In the genomic region with DNA sequence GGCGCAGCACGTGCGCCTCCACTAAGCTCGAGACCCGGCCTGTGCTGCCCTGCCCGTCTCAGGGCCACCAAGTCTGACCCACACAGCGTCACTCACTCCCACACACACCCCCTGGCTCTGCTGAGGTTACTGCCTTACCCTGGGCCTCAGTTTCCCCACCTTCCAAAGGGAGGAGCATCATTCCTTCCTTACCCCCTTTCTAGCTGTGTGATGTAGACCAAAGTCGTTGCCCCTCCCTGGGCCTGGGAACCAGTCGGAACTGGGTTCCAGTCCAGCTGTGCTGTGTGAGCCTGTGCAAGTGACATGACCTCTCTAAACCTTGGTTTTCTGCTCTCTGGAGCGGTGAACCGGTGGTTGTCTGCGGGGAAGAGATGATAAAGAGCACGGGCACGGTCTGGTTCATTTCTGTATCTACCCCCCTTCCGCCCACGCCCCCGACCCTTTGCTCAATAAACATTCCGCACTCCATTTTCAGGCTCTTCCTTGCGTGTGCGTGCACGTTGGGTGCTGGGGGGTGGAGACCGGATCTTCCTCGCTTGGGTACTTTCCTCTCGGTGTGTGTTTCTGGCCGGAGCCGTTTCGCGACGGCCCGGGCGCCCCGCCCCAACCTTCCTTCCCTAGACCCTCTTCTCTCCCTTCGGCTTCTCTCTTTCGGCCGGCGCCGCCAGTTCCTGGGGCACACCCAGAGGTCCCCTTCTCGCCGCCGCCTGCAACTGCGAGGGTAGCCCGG, we compare ENCODE assay signal across 1 cellular context.
TF ChIP-seq lines count a peak whose summit lies in the region.

A gene with protein sequence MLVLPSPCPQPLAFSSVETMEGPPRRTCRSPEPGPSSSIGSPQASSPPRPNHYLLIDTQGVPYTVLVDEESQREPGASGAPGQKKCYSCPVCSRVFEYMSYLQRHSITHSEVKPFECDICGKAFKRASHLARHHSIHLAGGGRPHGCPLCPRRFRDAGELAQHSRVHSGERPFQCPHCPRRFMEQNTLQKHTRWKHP (plus strand): TSS at position 647 of the 730 bp plus-strand sequence. CDS start 923 bp downstream, outside the sequence.

TF ChIP-seq in HepG2, 621 proteins besides CTCF, POLR2A, EP300 and RAD21 (continued from another document and continues in another):
- TF ChIP-seq MLXIP (CRISPR knock-in tag; IDR thresholded peaks at IDR 0.05; ENCODE audit: borderline replicate concordance) (no peak), ZSCAN31 (CRISPR knock-in tag; IDR thresholded peaks at IDR 0.05; ENCODE audit: low read depth) (0 out of 2 replicates have a peak, but pooled peaks have one; percentile 58), ZNF784 (CRISPR knock-in tag; IDR thresholded peaks at IDR 0.05; ENCODE audit: borderline replicate concordance) (no peak), ZNF557 (CRISPR knock-in tag; IDR thresholded peaks at IDR 0.05) (no peak), CEBPB (IDR thresholded peaks at IDR 0.05; ENCODE audit: borderline replicate concordance, low read depth, low read length) (no peak), PRDM10 (CRISPR knock-in tag; IDR thresholded peaks at IDR 0.05; ENCODE audit: low read depth) (peak; percentile 53; the same call in 1 of the 2 replicates), ZSCAN25 (CRISPR knock-in tag; IDR thresholded peaks at IDR 0.05) (0 out of 2 replicates have a peak, but pooled peaks have one; percentile 4), ZNF18 (CRISPR knock-in tag; IDR thresholded peaks at IDR 0.05; ENCODE audit: insufficient replicate concordance) (no peak), ISL2 (CRISPR knock-in tag; IDR thresholded peaks at IDR 0.05) (peak; percentile 62), RELA (CRISPR knock-in tag; IDR thresholded peaks at IDR 0.05) (no peak), SOX6 (IDR thresholded peaks at IDR 0.05) (no peak), SOX6 (CRISPR knock-in tag; IDR thresholded peaks at IDR 0.05) (peak; percentile 56; the same call in 1 of the 2 replicates), ZNF3 (CRISPR knock-in tag; IDR thresholded peaks at IDR 0.05) (no peak), CHCHD3 (CRISPR knock-in tag; IDR thresholded peaks at IDR 0.05) (no peak), SNAPC2 (CRISPR knock-in tag; IDR thresholded peaks at IDR 0.05) (no peak), ZNF720 (CRISPR knock-in tag; IDR thresholded peaks at IDR 0.05) (no peak), GTF3A (CRISPR knock-in tag; conservative IDR thresholded peaks at IDR 0.05) (no peak), KMT2A (CRISPR knock-in tag; IDR thresholded peaks at IDR 0.05) (0 out of 2 replicates have a peak, but pooled peaks have one; percentile 61), REL (CRISPR knock-in tag; conservative IDR thresholded peaks at IDR 0.05) (no peak)
- TF ChIP-seq, protein P1, sequence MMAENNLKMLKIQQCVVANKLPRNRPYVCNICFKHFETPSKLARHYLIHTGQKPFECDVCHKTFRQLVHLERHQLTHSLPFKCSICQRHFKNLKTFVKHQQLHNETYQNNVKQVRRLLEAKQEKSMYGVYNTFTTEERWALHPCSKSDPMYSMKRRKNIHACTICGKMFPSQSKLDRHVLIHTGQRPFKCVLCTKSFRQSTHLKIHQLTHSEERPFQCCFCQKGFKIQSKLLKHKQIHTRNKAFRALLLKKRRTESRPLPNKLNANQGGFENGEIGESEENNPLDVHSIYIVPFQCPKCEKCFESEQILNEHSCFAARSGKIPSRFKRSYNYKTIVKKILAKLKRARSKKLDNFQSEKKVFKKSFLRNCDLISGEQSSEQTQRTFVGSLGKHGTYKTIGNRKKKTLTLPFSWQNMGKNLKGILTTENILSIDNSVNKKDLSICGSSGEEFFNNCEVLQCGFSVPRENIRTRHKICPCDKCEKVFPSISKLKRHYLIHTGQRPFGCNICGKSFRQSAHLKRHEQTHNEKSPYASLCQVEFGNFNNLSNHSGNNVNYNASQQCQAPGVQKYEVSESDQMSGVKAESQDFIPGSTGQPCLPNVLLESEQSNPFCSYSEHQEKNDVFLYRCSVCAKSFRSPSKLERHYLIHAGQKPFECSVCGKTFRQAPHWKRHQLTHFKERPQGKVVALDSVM (CRISPR knock-in tag; IDR thresholded peaks at IDR 0.05): no peak
- TF ChIP-seq, protein P2, sequence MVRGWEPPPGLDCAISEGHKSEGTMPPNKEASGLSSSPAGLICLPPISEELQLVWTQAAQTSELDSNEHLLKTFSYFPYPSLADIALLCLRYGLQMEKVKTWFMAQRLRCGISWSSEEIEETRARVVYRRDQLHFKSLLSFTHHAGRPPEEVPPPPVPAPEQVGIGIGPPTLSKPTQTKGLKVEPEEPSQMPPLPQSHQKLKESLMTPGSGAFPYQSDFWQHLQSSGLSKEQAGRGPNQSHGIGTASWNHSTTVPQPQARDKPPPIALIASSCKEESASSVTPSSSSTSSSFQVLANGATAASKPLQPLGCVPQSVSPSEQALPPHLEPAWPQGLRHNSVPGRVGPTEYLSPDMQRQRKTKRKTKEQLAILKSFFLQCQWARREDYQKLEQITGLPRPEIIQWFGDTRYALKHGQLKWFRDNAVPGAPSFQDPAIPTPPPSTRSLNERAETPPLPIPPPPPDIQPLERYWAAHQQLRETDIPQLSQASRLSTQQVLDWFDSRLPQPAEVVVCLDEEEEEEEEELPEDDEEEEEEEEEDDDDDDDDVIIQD (CRISPR knock-in tag; IDR thresholded peaks at IDR 0.05; ENCODE audit: low read depth): no peak; the same call in 1 of the 2 replicates
- TF ChIP-seq, protein P3, sequence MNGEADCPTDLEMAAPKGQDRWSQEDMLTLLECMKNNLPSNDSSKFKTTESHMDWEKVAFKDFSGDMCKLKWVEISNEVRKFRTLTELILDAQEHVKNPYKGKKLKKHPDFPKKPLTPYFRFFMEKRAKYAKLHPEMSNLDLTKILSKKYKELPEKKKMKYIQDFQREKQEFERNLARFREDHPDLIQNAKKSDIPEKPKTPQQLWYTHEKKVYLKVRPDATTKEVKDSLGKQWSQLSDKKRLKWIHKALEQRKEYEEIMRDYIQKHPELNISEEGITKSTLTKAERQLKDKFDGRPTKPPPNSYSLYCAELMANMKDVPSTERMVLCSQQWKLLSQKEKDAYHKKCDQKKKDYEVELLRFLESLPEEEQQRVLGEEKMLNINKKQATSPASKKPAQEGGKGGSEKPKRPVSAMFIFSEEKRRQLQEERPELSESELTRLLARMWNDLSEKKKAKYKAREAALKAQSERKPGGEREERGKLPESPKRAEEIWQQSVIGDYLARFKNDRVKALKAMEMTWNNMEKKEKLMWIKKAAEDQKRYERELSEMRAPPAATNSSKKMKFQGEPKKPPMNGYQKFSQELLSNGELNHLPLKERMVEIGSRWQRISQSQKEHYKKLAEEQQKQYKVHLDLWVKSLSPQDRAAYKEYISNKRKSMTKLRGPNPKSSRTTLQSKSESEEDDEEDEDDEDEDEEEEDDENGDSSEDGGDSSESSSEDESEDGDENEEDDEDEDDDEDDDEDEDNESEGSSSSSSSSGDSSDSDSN (CRISPR knock-in tag; IDR thresholded peaks at IDR 0.05): peak; percentile 77
- TF ChIP-seq, protein P4, sequence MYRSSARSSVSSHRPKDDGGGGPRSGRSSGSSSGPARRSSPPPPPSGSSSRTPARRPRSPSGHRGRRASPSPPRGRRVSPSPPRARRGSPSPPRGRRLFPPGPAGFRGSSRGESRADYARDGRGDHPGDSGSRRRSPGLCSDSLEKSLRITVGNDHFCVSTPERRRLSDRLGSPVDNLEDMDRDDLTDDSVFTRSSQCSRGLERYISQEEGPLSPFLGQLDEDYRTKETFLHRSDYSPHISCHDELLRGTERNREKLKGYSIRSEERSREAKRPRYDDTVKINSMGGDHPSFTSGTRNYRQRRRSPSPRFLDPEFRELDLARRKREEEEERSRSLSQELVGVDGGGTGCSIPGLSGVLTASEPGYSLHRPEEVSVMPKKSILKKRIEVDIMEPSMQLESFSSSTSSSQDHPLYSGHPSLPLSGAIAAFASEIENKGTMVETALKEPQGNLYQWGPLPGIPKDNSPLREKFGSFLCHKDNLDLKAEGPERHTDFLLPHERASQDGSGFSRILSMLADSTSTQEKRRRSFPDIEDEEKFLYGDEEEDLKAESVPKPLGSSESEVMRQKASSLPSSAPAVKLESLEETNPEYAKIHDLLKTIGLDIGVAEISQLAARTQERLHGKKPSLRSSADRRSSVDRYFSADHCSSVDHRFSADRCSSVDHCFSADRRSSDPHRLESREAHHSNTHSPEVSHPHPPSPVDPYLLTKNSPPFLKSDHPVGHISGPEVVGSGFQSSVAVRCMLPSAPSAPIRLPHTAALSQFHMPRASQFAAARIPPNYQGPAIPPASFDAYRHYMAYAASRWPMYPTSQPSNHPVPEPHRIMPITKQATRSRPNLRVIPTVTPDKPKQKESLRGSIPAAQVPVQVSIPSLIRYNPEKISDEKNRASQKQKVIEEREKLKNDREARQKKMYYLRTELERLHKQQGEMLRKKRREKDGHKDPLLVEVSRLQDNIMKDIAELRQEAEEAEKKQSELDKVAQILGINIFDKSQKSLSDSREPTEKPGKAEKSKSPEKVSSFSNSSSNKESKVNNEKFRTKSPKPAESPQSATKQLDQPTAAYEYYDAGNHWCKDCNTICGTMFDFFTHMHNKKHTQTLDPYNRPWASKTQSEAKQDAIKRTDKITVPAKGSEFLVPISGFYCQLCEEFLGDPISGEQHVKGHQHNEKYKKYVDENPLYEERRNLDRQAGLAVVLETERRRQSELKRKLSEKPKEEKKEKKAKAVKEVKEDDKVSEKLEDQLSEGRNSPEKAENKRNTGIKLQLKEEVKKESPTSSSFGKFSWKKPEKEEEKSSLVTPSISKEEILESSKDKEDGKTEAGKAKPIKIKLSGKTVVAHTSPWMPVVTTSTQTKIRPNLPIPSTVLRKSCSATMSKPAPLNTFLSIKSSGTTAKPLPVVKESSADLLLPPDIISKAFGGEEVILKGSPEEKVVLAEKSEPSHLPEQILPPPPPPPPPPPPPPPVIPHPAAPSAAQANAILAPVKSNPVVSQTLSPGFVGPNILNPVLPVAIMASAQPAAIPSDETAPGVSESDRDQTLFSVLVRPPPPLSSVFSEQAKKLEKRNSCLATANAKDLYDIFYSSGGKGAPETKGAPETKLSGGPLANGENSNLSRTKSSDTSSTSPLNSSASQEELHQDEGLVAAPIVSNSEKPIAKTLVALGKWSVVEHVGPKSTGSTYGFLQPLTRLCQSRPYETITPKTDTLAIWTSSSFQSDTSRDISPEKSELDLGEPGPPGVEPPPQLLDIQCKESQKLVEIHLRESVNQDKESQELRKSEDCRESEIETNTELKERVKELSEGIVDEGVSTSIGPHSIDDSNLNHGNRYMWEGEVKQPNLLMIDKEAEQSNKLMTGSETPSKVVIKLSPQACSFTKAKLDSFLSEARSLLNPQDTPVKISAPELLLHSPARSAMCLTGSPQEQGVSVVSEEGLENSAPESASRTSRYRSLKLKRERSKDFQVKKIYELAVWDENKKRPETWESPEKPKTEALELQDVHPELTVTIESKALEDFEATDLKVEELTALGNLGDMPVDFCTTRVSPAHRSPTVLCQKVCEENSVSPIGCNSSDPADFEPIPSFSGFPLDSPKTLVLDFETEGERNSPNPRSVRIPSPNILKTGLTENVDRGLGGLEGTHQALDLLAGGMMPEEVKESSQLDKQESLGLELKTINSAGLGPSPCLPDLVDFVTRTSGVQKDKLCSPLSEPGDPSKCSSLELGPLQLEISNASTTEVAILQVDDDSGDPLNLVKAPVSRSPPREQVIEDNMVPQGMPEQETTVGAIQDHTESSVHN (CRISPR knock-in tag; IDR thresholded peaks at IDR 0.05): peak; percentile 99
